In the genomic region with DNA sequence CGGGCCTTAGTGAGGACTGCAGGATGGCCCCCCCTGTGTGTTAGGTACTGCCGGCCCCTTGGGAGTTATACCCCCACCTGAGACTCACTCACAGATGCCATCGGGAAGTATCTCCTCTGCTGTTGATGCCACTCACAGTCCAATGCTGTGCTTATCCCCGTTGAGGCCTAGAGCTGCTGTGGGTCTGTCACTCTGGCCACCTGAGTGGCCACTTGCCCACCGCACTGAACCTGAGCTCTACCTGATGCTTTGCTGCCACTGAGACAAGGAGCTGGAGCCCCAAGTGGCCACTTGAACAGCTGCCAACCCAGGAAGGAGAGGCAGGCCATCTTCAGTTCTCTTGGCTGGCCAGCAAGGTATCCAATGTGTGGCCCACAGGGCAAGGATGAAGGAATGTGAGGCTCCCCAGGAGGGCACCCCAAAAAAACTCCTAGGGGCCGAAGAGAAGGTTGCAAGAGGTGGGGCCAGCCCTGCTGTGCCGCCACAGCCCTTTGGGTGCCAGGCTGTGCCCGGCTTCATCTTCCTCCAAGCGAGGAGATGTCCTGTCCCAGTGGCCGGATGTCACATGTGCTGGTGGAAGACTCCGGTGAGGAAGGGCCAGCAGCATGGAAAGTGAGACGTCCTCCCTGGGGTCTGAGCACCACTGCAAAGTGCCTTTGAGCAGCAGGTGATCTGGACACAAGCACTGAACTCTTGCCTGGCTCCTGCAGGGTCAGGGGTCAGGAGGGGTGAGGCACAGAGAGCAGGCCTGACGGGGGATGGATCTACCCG, we compare ENCODE assay signal across 15 cellular contexts. TPM values are rescaled to one million over a fixed set of nuclear protein-coding genes. Genes with fewer than 3 reads are reported as not detected.
DNase-seq lines count a peak whose midpoint lies in the region; TF ChIP-seq lines count a peak whose summit lies in the region.
"Had no signal": no experiment of that assay in that cellular context is flagged by ENCODE, and none has a peak within 500 bp of the region (broad histone marks: within the 10 kb centered on the region; RNA-seq: fewer than 3 reads in every experiment).

No MANE protein-coding gene starts in this region.

- H3K4me1 ChIP-seq in A673 (ENCODE audit: insufficient read depth, low read length, poor library complexity, severe bottlenecking): peaks cover 25% of the 10 kb centered on the region
- peaks cover 66% of the 10 kb centered on the region for H3K4me1 ChIP-seq in BLaER1

- TF ChIP-seq CTCF in A673 (conservative IDR thresholded peaks at IDR 0.05; ENCODE audit: low read depth, low read length) (no peak), glutamatergic neuron (IDR thresholded peaks at IDR 0.05; ENCODE audit: partially characterized antibody, unreplicated experiment) (no peak)

- H3K36me3 Mint-ChIP-seq in glutamatergic neuron (ENCODE audit: unreplicated experiment): no peaks in the 10 kb centered on the region

- H3K27ac ChIP-seq in A673 (ENCODE audit: low read depth, low read length, poor library complexity, severe bottlenecking) (peak overlapping the region; percentile 89), BLaER1 (no peak overlapping the region)
- H3K27ac ChIP-seq: KMS-11 had no signal

- H3K4me3 Mint-ChIP-seq in glutamatergic neuron (ENCODE audit: unreplicated experiment): peak overlapping the region; percentile 6

- H3K4me1 Mint-ChIP-seq in glutamatergic neuron (ENCODE audit: low read depth, unreplicated experiment): peaks cover 43% of the 10 kb centered on the region

- BruUV-seq in A673 (replicated peaks; lab: Mats Ljungman, UMichigan): no TSS peak

- H3K4me2 ChIP-seq in BLaER1: peak overlapping the region; percentile 81
- H3K4me2 ChIP-seq: KMS-11 had no signal

- intact Hi-C loops in A673 (cut with micrococcal nuclease; ENCODE audit: unreplicated experiment): no loop called here

- no peaks in the 10 kb centered on the region for H4K20me1 ChIP-seq in BLaER1

- no peaks in the 10 kb centered on the region for H3K36me3 ChIP-seq in A673 (ENCODE audit: insufficient read depth, low read length, poor library complexity, severe bottlenecking)
- no peaks in the 10 kb centered on the region for H3K36me3 ChIP-seq in BLaER1

- no peaks in the 10 kb centered on the region for H3K27me3 ChIP-seq in A673 (replicated peaks; ENCODE audit: insufficient read depth, low read depth, low read length, poor library complexity)
- H3K27me3 ChIP-seq in BLaER1: peaks cover 36% of the 10 kb centered on the region
- H3K27me3 ChIP-seq: BE2C had no signal

- H3K4me3 ChIP-seq in A673 (ENCODE audit: low read depth, low read length, poor library complexity, severe bottlenecking) (no peak overlapping the region), BLaER1 (no peak overlapping the region)

- peaks cover 22% of the 10 kb centered on the region for H3K9me3 Mint-ChIP-seq in glutamatergic neuron (ENCODE audit: unreplicated experiment)

- in situ Hi-C loops in ACHN (cut with HindIII; ENCODE audit: low pct_ligation_motif_present, low pct_unique_long_range_greater_than_20kb, low sequenced_read_pairs): no loop called here

- peak overlapping the region; percentile 26 for H3K27ac Mint-ChIP-seq in glutamatergic neuron (ENCODE audit: unreplicated experiment)

- H3K27me3 Mint-ChIP-seq in glutamatergic neuron (ENCODE audit: unreplicated experiment): peaks cover 27% of the 10 kb centered on the region

- no peaks in the 10 kb centered on the region for H3K9me3 ChIP-seq in A673 (ENCODE audit: low read depth, low read length, poor library complexity, severe bottlenecking)
- H3K9me3 ChIP-seq in BLaER1: no peaks in the 10 kb centered on the region
- H3K9me3 ChIP-seq: BE2C had no signal

- POLR2A ChIA-PET in A673 (lab: Charles Lee; ENCODE audit: low non-redundant PET): no interaction called here

- CTCF ChIA-PET in A673 (lab: Charles Lee): no interaction called here

- no peak overlapping the region for H3K9ac ChIP-seq in BLaER1
- H3K9ac ChIP-seq: KMS-11 had no signal

- DNase-seq in A673 (ENCODE audit: low spot score) (no peak), SW480 (ENCODE audit: low spot score) (peak; percentile 43), glutamatergic neuron (no peak), hippocampal formation (lab: John Stamatoyannopoulos, UW) (no peak), ACHN (no peak)
- DNase-seq in activated CD4-positive, CD25-positive, alpha-beta regulatory T cell (lab: John Stamatoyannopoulos, UW): no peak
- DNase-seq: BE2C, DND-41, NCI-H1048, NCI-H1694, NCI-H2107, NCI-H2227 treated with DMSO at 0.1 percent for 48 hours, NCI-H524 had no signal

RNA-seq across cellular contexts. Expression of gene PCMTD2, which starts 29.5 kb away (rescaled TPM):
- 57.1 and 68.9 TPM in 2 replicates for total RNA-seq in A673 (2021)
- total RNA-seq in glutamatergic neuron (ENCODE audit: unreplicated experiment): 82.4 TPM
